19 cellular contexts compared by ENCODE assay signal in genomic region chr18:293557-293956, GRCh38. TPM values are rescaled to one million over a fixed set of nuclear protein-coding genes. Genes with fewer than 3 reads are reported as not detected.
DNase-seq lines count a peak whose midpoint lies in the region; ATAC-seq and TF ChIP-seq lines count a peak whose summit lies in the region.
"Had no signal": no experiment of that assay in that cellular context is flagged by ENCODE, and none has a peak within 500 bp of the region (broad histone marks: within the 10 kb centered on the region; RNA-seq: fewer than 3 reads in every experiment).

No MANE protein-coding gene starts in this region.

- TF ChIP-seq CTCF in fibroblast of the aortic adventitia (IDR thresholded peaks at IDR 0.05; ENCODE audit: insufficient read depth, low read length) (no peak), Peyer's patch (IDR thresholded peaks at IDR 0.05) (peak in 1 of 6 experiments; percentile 11)

- no peaks in the 10 kb centered on the region for H3K9me3 ChIP-seq in adipocyte (ENCODE audit: control insufficient read depth, low read length)
- no peaks in the 10 kb centered on the region for H3K9me3 ChIP-seq in Peyer's patch
- H3K9me3 ChIP-seq: esophagus squamous epithelium, SJSA1, tibial artery had no signal

- DNase-seq in GM03348 (ENCODE audit: low spot score) (peak; percentile 47), adipocyte (ENCODE audit: low read depth) (peak; percentile 65), fibroblast of the aortic adventitia (ENCODE audit: low read depth) (peak; percentile 78), pons (ENCODE audit: low spot score) (peak; percentile 51), Peyer's patch (no peak)
- no peak for DNase-seq in activated T-cell treated with anti-CD3 and anti-CD28 coated beads, Interleukin-2, amount 50 U/mL, for 1 hour
- DNase-seq in stimulated activated CD4-positive, alpha-beta T cell treated with anti-CD3 and anti-CD28 coated beads, Interleukin-4, amount 100 ng/mL, for 4 hours, result no peak
- DNase-seq: activated CD4-positive, CD25-positive, alpha-beta regulatory T cell treated with anti-CD3 and anti-CD28 coated beads, Interleukin-2, amount 50 U/mL, for 72 hours; amniotic stem cell; C1 segment of cervical spinal cord; dermis blood vessel endothelial cell; esophagus squamous epithelium; NCI-H524 treated with DMSO at 0.1 percent for 48 hours; tibial artery had no signal

- H3K4me1 ChIP-seq in adipocyte (ENCODE audit: control insufficient read depth, insufficient read depth, low read length), result peaks cover 9% of the 10 kb centered on the region
- H3K4me1 ChIP-seq in Peyer's patch, result no peaks in the 10 kb centered on the region
- H3K4me1 ChIP-seq: esophagus squamous epithelium, parathyroid adenoma, SJSA1, tibial artery had no signal

- TF ChIP-seq POLR2A in Peyer's patch (IDR thresholded peaks at IDR 0.05), result no peak

- H3K4me3 ChIP-seq in adipocyte (ENCODE audit: low read length) (no peak overlapping the region), fibroblast of the aortic adventitia (ENCODE audit: low read depth, low read length) (no peak overlapping the region), Peyer's patch (no peak overlapping the region)
- H3K4me3 ChIP-seq: esophagus squamous epithelium, SJSA1, smooth muscle cell, tibial artery had no signal

- no peak overlapping the region for H3K27ac ChIP-seq in Peyer's patch
- H3K27ac ChIP-seq: esophagus squamous epithelium, parathyroid adenoma, SJSA1, tibial artery had no signal

- no peak for ATAC-seq in HG03565 (IDR thresholded peaks at IDR 0.05; ENCODE audit: unreplicated experiment)
- ATAC-seq: left lobe of liver had no signal

- no peak overlapping the region for H3K9ac ChIP-seq in adipocyte (ENCODE audit: low read length)
- H3K9ac ChIP-seq: parathyroid adenoma had no signal

- H3K27me3 ChIP-seq in adipocyte (replicated peaks; ENCODE audit: control insufficient read depth, insufficient read depth, low read length), result no peaks in the 10 kb centered on the region
- H3K27me3 ChIP-seq in Peyer's patch, result no peaks in the 10 kb centered on the region
- H3K27me3 ChIP-seq: esophagus squamous epithelium, SJSA1, tibial artery had no signal

- H3K36me3 ChIP-seq in adipocyte (ENCODE audit: control insufficient read depth, insufficient read depth, low read length, severe bottlenecking) (no peaks in the 10 kb centered on the region), Peyer's patch (no peaks in the 10 kb centered on the region)
- H3K36me3 ChIP-seq: esophagus squamous epithelium, SJSA1, tibial artery had no signal

RNA-seq across cellular contexts. Expression of gene THOC1, which starts 25.7 kb away (rescaled TPM):
- total RNA-seq in fibroblast of the aortic adventitia (ENCODE audit: low replicate concordance), result 55.4 and 104 TPM in 2 replicates
- total RNA-seq in Peyer's patch, result 100 to 1,000 TPM in 1 of 4 donors, 10 to 100 TPM in 3; 43.3 to 125 (median 49.3) TPM

Comparison
In these comparisons a context has a peak if more than half of its experiments do, and no peak if none do; other contexts are left out.
1. DNase-seq: peak in GM03348 (single experiment), adipocyte (single experiment), fibroblast of the aortic adventitia (single experiment) and pons (single experiment); none in activated T-cell treated with anti-CD3 and anti-CD28 coated beads, Interleukin-2, amount 50 U/mL, for 1 hour (single experiment), stimulated activated CD4-positive, alpha-beta T cell treated with anti-CD3 and anti-CD28 coated beads, Interleukin-4, amount 100 ng/mL, for 4 hours (0 of 2) and Peyer's patch (0 of 3).